ENCODE assay signal across 8 cellular contexts in genomic region chr7:30433082-30433481, GRCh38. TPM values are rescaled to one million over a fixed set of nuclear protein-coding genes. Genes with fewer than 3 reads are reported as not detected.
DNase-seq lines count a peak whose midpoint lies in the region; ATAC-seq and TF ChIP-seq lines count a peak whose summit lies in the region.

No MANE protein-coding gene starts in this region.

- H3K9me3 ChIP-seq in DOHH2 (ENCODE audit: control insufficient read depth, insufficient read depth, low read length) (peaks cover 10% of the 10 kb centered on the region), sigmoid colon (no peaks in the 10 kb centered on the region)

- TF ChIP-seq CTCF in DOHH2 (IDR thresholded peaks at IDR 0.05; ENCODE audit: low read depth, low read length, poor library complexity, severe bottlenecking) (no peak), sigmoid colon (IDR thresholded peaks at IDR 0.05) (no peak)

- peak overlapping the region; percentile 93 for H3K27ac ChIP-seq in DOHH2 (ENCODE audit: low read depth, low read length)
- peak overlapping the region; percentile 54 to 78 (median 75) for H3K27ac ChIP-seq in sigmoid colon

- peaks cover 92% of the 10 kb centered on the region for H3K4me1 ChIP-seq in DOHH2 (ENCODE audit: control insufficient read depth, low read length)
- peaks cover 0 to 57% (median 37%) of the 10 kb centered on the region in 4 donors for H3K4me1 ChIP-seq in sigmoid colon

- H3K36me3 Mint-ChIP-seq in activated naive CD4-positive, alpha-beta T cell treated with anti-CD3 and anti-CD28 coated beads, Interleukin-2, amount 10 ng/mL, durations not matched to agents 7 days and 5 days, result peaks cover 42% of the 10 kb centered on the region

- TF ChIP-seq POLR2A in sigmoid colon (IDR thresholded peaks at IDR 0.05), result no peak

- no peaks in the 10 kb centered on the region for H3K79me2 ChIP-seq in DOHH2 (ENCODE audit: control insufficient read depth, low read length)

- H3K36me3 ChIP-seq in DOHH2 (ENCODE audit: control insufficient read depth, low read length) (peaks cover 18% of the 10 kb centered on the region), sigmoid colon (peaks cover 0 to 31% (median 3%) of the 10 kb centered on the region in 4 donors)

- WGBS in sigmoid colon, 2 donors, result 6 to 12% methylated on average over 3 of the region's 3 CpGs

- TF ChIP-seq EP300 in sigmoid colon (IDR thresholded peaks at IDR 0.05), result peak in 2 of 4 donors; percentile 19 to 40

- CTCF ChIA-PET in activated naive CD4-positive, alpha-beta T cell treated with anti-CD3 and anti-CD28 coated beads, Interleukin-2, amount 10 ng/mL, durations not matched to agents 7 days and 5 days (lab: Charles Lee), result interaction anchor here (0.5 kb wide), 1 partner anchor 251 kb away, joined by 4 read pairs; no protein-coding TSS in a partner anchor

- H3F3A ChIP-seq in DOHH2 (ENCODE audit: control insufficient read depth, insufficient read depth), result peaks cover 24% of the 10 kb centered on the region

- H3K9me3 Mint-ChIP-seq in activated naive CD4-positive, alpha-beta T cell treated with anti-CD3 and anti-CD28 coated beads, Interleukin-2, amount 10 ng/mL, durations not matched to agents 7 days and 5 days, result no peaks in the 10 kb centered on the region

- intact Hi-C loops in left ventricle myocardium superior (cut with micrococcal nuclease), result no loop called here
- intact Hi-C loops in sigmoid colon (cut with DNase I), result loop anchor here (5.0 kb wide), 1 partner anchor 39 kb away; no protein-coding TSS in a partner anchor

- no peaks in the 10 kb centered on the region for H3K9me2 ChIP-seq in DOHH2 (replicated peaks; ENCODE audit: control insufficient read depth, low read length)

- DNase-seq in SKM-1 (lab: John Stamatoyannopoulos, UW; ENCODE audit: unreplicated experiment), result peak; percentile 89
- peak; percentile 66 for DNase-seq in left ventricle myocardium superior
- peak; percentile 82 for DNase-seq in sigmoid colon
- no peak for DNase-seq in activated naive CD4-positive, alpha-beta T cell treated with anti-CD3 and anti-CD28 coated beads, Interleukin-2, amount 10 ng/mL, durations not matched to agents 7 days and 5 days
- no peak for DNase-seq in DMS153 (lab: John Stamatoyannopoulos, UW)

- H3K4me3 Mint-ChIP-seq in activated naive CD4-positive, alpha-beta T cell treated with anti-CD3 and anti-CD28 coated beads, Interleukin-2, amount 10 ng/mL, durations not matched to agents 7 days and 5 days, result no peak overlapping the region

- H3K27ac Mint-ChIP-seq in activated naive CD4-positive, alpha-beta T cell treated with anti-CD3 and anti-CD28 coated beads, Interleukin-2, amount 10 ng/mL, durations not matched to agents 7 days and 5 days, result no peak overlapping the region

- H3K4me3 ChIP-seq in DOHH2 (ENCODE audit: low read length) (peak overlapping the region; percentile 66), sigmoid colon (no peak overlapping the region)

- peaks cover 3% of the 10 kb centered on the region for H3K4me1 Mint-ChIP-seq in activated naive CD4-positive, alpha-beta T cell treated with anti-CD3 and anti-CD28 coated beads, Interleukin-2, amount 10 ng/mL, durations not matched to agents 7 days and 5 days

- no peaks in the 10 kb centered on the region for H3K27me3 Mint-ChIP-seq in activated naive CD4-positive, alpha-beta T cell treated with anti-CD3 and anti-CD28 coated beads, Interleukin-2, amount 10 ng/mL, durations not matched to agents 7 days and 5 days

- H3K27me3 ChIP-seq in DOHH2 (ENCODE audit: control insufficient read depth, low read length) (no peaks in the 10 kb centered on the region), sigmoid colon (no peaks in the 10 kb centered on the region)

- H4K20me1 ChIP-seq in DOHH2 (ENCODE audit: control insufficient read depth, insufficient read depth, low read depth, low read length), result no peaks in the 10 kb centered on the region

- peak overlapping the region; percentile 81 for H3K4me2 ChIP-seq in DOHH2 (ENCODE audit: low read length)

- ATAC-seq in left ventricle myocardium superior (peak; percentile 86), GM18868 (IDR thresholded peaks at IDR 0.05; ENCODE audit: unreplicated experiment) (no peak), GM21515 (IDR thresholded peaks at IDR 0.05; ENCODE audit: unreplicated experiment) (no peak)

RNA-seq across cellular contexts. Expression of gene NOD1, which starts 45.5 kb away (rescaled TPM):
- total RNA-seq in left ventricle myocardium superior (6.9 TPM), sigmoid colon (10 to 100 TPM in 2 of 4 donors, 1 to 10 TPM in 2; 5.9 to 17.5 (median 9.3) TPM)
- polyA plus RNA-seq in sigmoid colon, result 10 to 100 TPM in 1 of 3 donors, 1 to 10 TPM in 2; 3.0 to 14.1 (median 3.0) TPM

Comparison
In these comparisons a context has a peak if more than half of its experiments do, and no peak if none do; other contexts are left out.
1. DNase-seq: peak in SKM-1 (single experiment), left ventricle myocardium superior (single experiment) and sigmoid colon (single experiment); none in activated naive CD4-positive, alpha-beta T cell treated with anti-CD3 and anti-CD28 coated beads, Interleukin-2, amount 10 ng/mL, durations not matched to agents 7 days and 5 days (single experiment) and DMS153 (single experiment).